18 cellular contexts compared by ENCODE assay signal in the genomic region with DNA sequence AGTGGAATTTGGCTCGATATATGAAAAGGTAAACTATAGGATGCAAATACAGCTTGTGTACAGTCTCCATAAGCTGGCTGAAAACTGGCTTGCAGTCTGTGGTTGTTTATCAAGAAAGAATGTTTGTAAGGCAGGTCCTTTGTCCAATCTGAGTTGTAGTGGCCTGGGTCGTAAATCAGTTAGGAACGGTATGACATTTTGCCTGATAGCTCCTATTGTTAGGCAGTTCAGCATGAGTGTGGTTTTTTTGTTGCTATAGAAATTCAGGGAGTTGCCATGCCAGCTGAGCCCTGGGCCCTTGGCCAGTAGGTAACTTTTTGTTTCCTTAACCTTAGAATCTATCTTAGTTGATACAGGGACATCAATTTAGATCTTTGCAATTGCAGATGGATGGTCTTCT.
DNase-seq lines count a peak whose midpoint lies in the region; ATAC-seq and FAIRE-seq lines count a peak whose summit lies in the region.
"Had no signal": no experiment of that assay in that cellular context is flagged by ENCODE, and none has a peak within 500 bp of the region (broad histone marks: within the 10 kb centered on the region; RNA-seq: fewer than 3 reads in every experiment).

No MANE protein-coding gene starts in this region.

- peak; percentile 59 for DNase-seq in COLO668 (lab: John Stamatoyannopoulos, UW; ENCODE audit: unreplicated experiment)
- peak; percentile 19 for DNase-seq in HTR-8/SVneo (ENCODE audit: insufficient read length, low spot score)
- peak; percentile 45 for DNase-seq in NCI-H774 (lab: John Stamatoyannopoulos, UW)
- DNase-seq in glomerular visceral epithelial cell (ENCODE audit: extremely low spot score), result peak; percentile 4
- no peak for DNase-seq in T1000 (lab: John Stamatoyannopoulos, UW)
- DNase-seq in midbrain (lab: John Stamatoyannopoulos, UW), result no peak
- no peak for DNase-seq in stimulated activated CD4-positive, alpha-beta T cell treated with anti-CD3 and anti-CD28 coated beads, Interleukin-12 subunit alpha, Interleukin-12 subunit beta, amount 100 ng/mL, for 4 hours
- DNase-seq: activated CD4-positive, alpha-beta memory T cell treated with anti-CD3 and anti-CD28 coated beads, Interleukin-2, amount 10 ng/mL, durations not matched to agents 7 days and 5 days; activated effector memory CD4-positive, alpha-beta T cell treated with anti-CD3 and anti-CD28 coated beads, Interleukin-2, amount 50 U/mL, for 16 hours; effector memory CD4-positive, alpha-beta T cell; esophagus squamous epithelium; GF-D8; natural killer cell; NCI-H2029 treated with DMSO at 0.1 percent for 48 hours; right lobe of liver; stimulated activated CD4-positive, alpha-beta T cell treated with anti-CD3 and anti-CD28 coated beads, Interleukin-15, amount 100 ng/mL, for 24 hours had no signal

- ATAC-seq in HG03460 (IDR thresholded peaks at IDR 0.05; ENCODE audit: unreplicated experiment), result no peak
- ATAC-seq: natural killer cell, right lobe of liver had no signal

- FAIRE-seq in HTR-8/SVneo (lab: Jason Lieb, UNC), result no peak
- FAIRE-seq: colon had no signal

Comparison
In these comparisons a context has a peak if more than half of its experiments do, and no peak if none do; other contexts are left out.
1. DNase-seq: peak in COLO668 (single experiment), HTR-8/SVneo (single experiment), NCI-H774 (single experiment) and glomerular visceral epithelial cell (single experiment); none in T1000 (single experiment), midbrain (single experiment) and stimulated activated CD4-positive, alpha-beta T cell treated with anti-CD3 and anti-CD28 coated beads, Interleukin-12 subunit alpha, Interleukin-12 subunit beta, amount 100 ng/mL, for 4 hours (single experiment).